In the genomic region with DNA sequence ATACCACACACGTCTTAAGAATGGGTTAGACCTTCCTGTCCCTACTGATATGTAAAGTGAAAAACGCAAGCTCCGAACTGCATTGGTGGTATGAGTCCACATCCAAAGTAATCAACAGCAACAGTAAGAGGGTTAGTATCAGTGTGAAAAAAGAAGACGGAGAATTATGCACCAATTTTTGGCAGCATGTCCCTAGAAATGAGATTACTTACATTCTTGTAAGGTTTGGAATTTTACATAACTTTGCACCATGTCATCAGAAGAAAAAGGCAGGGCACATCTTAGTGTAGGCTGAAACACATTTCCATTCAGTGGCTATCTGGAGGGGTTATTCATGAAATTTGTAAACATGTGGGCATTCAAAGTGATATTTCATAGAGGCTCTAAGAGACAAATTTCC, we compare ENCODE assay signal across 27 cellular contexts.
DNase-seq lines count a peak whose midpoint lies in the region; ATAC-seq and TF ChIP-seq lines count a peak whose summit lies in the region.
"Had no signal": no experiment of that assay in that cellular context is flagged by ENCODE, and none has a peak within 500 bp of the region (broad histone marks: within the 10 kb centered on the region; RNA-seq: fewer than 3 reads in every experiment).

No MANE protein-coding gene starts in this region.

- ATAC-seq in naive B cell (ENCODE audit: low read depth in 2 of 2) (no peak), left lobe of liver (no peak)
- no peak for ATAC-seq in activated T-cell treated with anti-CD3 and anti-CD28 coated beads, Interleukin-2, amount 50 U/mL, for 72 hours (replicated peaks in 1 of 2)
- ATAC-seq: A549; activated T-cell treated with anti-CD3 and anti-CD28 coated beads, Interleukin-2, amount 50 U/mL, for 4 hours had no signal

- H3K27ac ChIP-seq in adrenal gland = no peak overlapping the region
- H3K27ac ChIP-seq: A549, dorsolateral prefrontal cortex, neutrophil, SK-N-MC had no signal

- H3K27me3 Mint-ChIP-seq in naive B cell = no peaks in the 10 kb centered on the region
- no peaks in the 10 kb centered on the region for H3K27me3 Mint-ChIP-seq in activated T-cell treated with anti-CD3 and anti-CD28 coated beads, Interleukin-2, amount 50 U/mL, for 72 hours (ENCODE audit: low read depth)

- H3K9me3 Mint-ChIP-seq in naive B cell = peaks cover 0 to 2% (median 0%) of the 10 kb centered on the region in 7 donors
- peaks cover 4 to 5% of the 10 kb centered on the region in 2 donors for H3K9me3 Mint-ChIP-seq in activated T-cell treated with anti-CD3 and anti-CD28 coated beads, Interleukin-2, amount 50 U/mL, for 72 hours
- H3K9me3 Mint-ChIP-seq: activated naive CD4-positive, alpha-beta T cell treated with anti-CD3 and anti-CD28 coated beads for 36 hours; activated T-cell treated with anti-CD3 and anti-CD28 coated beads, Interleukin-2, amount 50 U/mL, for 4 hours had no signal

- H3K4me3 Mint-ChIP-seq in naive B cell = peak overlapping the region in 4 of 8 donors; percentile 68 to 90 (median 78)
- no peak overlapping the region for H3K4me3 Mint-ChIP-seq in activated T-cell treated with anti-CD3 and anti-CD28 coated beads, Interleukin-2, amount 50 U/mL, for 72 hours
- H3K4me3 Mint-ChIP-seq: activated naive CD4-positive, alpha-beta T cell treated with anti-CD3 and anti-CD28 coated beads for 36 hours; activated T-cell treated with anti-CD3 and anti-CD28 coated beads, Interleukin-2, amount 50 U/mL, for 4 hours had no signal

- no peak for TF ChIP-seq POLR2A in adrenal gland (IDR thresholded peaks at IDR 0.05)

- H3K4me1 ChIP-seq in adrenal gland (replicated peaks in 1 of 2) = no peaks in the 10 kb centered on the region
- H3K4me1 ChIP-seq: A549 had no signal

- H3K4me1 Mint-ChIP-seq in naive B cell = peaks cover 48 to 64% (median 63%) of the 10 kb centered on the region in 3 donors
- H3K4me1 Mint-ChIP-seq in activated T-cell treated with anti-CD3 and anti-CD28 coated beads, Interleukin-2, amount 50 U/mL, for 72 hours (ENCODE audit: low read depth) = peaks cover 26% of the 10 kb centered on the region

- DNase-seq in AG20443 (ENCODE audit: low spot score) = peak; percentile 28
- DNase-seq in HS-5 (ENCODE audit: low read depth) = peak; percentile 33
- peak; percentile 40 for DNase-seq in amniotic epithelial cell (ENCODE audit: low read depth)
- no peak for DNase-seq in naive B cell
- DNase-seq in activated T-cell treated with anti-CD3 and anti-CD28 coated beads, Interleukin-2, amount 50 U/mL, for 72 hours = no peak
- DNase-seq in NCI-H82 (lab: John Stamatoyannopoulos, UW) = no peak
- DNase-seq in left lobe of liver (ENCODE audit: low spot score) = no peak
- no peak for DNase-seq in adrenal gland
- DNase-seq: activated CD4-positive, alpha-beta T cell treated with anti-CD3 and anti-CD28 coated beads for 4 hours; activated naive CD4-positive, alpha-beta T cell treated with anti-CD3 and anti-CD28 coated beads for 36 hours; activated T-cell treated with anti-CD3 and anti-CD28 coated beads, Interleukin-2, amount 50 U/mL, for 4 hours; anterior cingulate cortex; central memory CD4-positive, alpha-beta T cell; DMS 273 treated with DMSO at 0.1 percent for 48 hours; dorsolateral prefrontal cortex; GDM1; glutamatergic neuron; kidney glomerular epithelial cell; mammary epithelial cell; NCI-H1092; NCI-H187 treated with DMSO at 0.1 percent for 48 hours; NCI-H526; RPMI8226; T-helper 2 cell had no signal

- TF ChIP-seq CTCF in adrenal gland (IDR thresholded peaks at IDR 0.05) = no peak

- no peak overlapping the region for H3K4me3 ChIP-seq in adrenal gland
- H3K4me3 ChIP-seq: A549, dorsolateral prefrontal cortex, SK-N-MC had no signal

- no peaks in the 10 kb centered on the region for H3K9me3 ChIP-seq in adrenal gland (replicated peaks in 1 of 3)
- H3K9me3 ChIP-seq: A549, neutrophil had no signal

- H3K27ac Mint-ChIP-seq in naive B cell = peak overlapping the region in 5 of 6 donors; percentile 19 to 97 (median 92)
- no peak overlapping the region for H3K27ac Mint-ChIP-seq in activated T-cell treated with anti-CD3 and anti-CD28 coated beads, Interleukin-2, amount 50 U/mL, for 72 hours
- H3K27ac Mint-ChIP-seq: activated naive CD4-positive, alpha-beta T cell treated with anti-CD3 and anti-CD28 coated beads for 36 hours had no signal

- intact Hi-C loops in adrenal gland (cut with DNase I) = no loop called here

- WGBS in adrenal gland, 4 donors = 67 to 78% (median 75%) methylated on average over 4 of the region's 4 CpGs

- no peaks in the 10 kb centered on the region for H3K27me3 ChIP-seq in adrenal gland
- H3K27me3 ChIP-seq: dorsolateral prefrontal cortex, neutrophil had no signal

- H3K36me3 Mint-ChIP-seq in naive B cell = no peaks in the 10 kb centered on the region
- H3K36me3 Mint-ChIP-seq in activated T-cell treated with anti-CD3 and anti-CD28 coated beads, Interleukin-2, amount 50 U/mL, for 72 hours (ENCODE audit: insufficient read depth in 2 of 2) = peaks cover 0 to 1% of the 10 kb centered on the region in 2 donors

- H3K36me3 ChIP-seq in adrenal gland (replicated peaks in 1 of 2) = no peaks in the 10 kb centered on the region
- H3K36me3 ChIP-seq: neutrophil had no signal

Comparison
In these comparisons a context has a peak if more than half of its experiments do, and no peak if none do; other contexts are left out.
1. DNase-seq: peak in AG20443 (single experiment), HS-5 (single experiment) and amniotic epithelial cell (single experiment); none in naive B cell (single experiment), activated T-cell treated with anti-CD3 and anti-CD28 coated beads, Interleukin-2, amount 50 U/mL, for 72 hours (0 of 2), NCI-H82 (single experiment), left lobe of liver (single experiment) and adrenal gland (0 of 7).